Comparison of ENCODE assay signal across 9 cellular contexts in genomic region chr9:130265431-130266235, GRCh38. TPM values are rescaled to one million over a fixed set of nuclear protein-coding genes. Genes with fewer than 3 reads are reported as not detected.
A peak's percentile ranks its signal among the peaks of the same experiment; 100 is the strongest.
DNase-seq lines count a peak whose midpoint lies in the region; ATAC-seq, FAIRE-seq and TF ChIP-seq lines count a peak whose summit lies in the region.
"Had no signal": no experiment of that assay in that cellular context is flagged by ENCODE, and none has a peak within 500 bp of the region (broad histone marks: within the 10 kb centered on the region; RNA-seq: fewer than 3 reads in every experiment).

Gene HMCN2 (plus strand): TSS chr9:130265760. CDS start chr9:130265879, 119 bp downstream.

- peaks cover 11% of the 10 kb centered on the region for H3K4me1 ChIP-seq in A549

- H3K27me3 Mint-ChIP-seq in naive B cell, result peaks cover 59 to 85% (median 82%) of the 10 kb centered on the region in 3 donors

- H3K4me3 ChIP-seq in A549, result peak within 1 kb of the TSS; percentile 31
- H3K4me3 ChIP-seq in fibroblast of villous mesenchyme (ENCODE audit: low read depth, low read length), result no peak within 1 kb of the TSS

- CTCF ChIA-PET in A549 (lab: Yijun Ruan, JAX), result interaction anchor here (1.2 to 1.9 kb wide), 2 partner anchors 22 to 159 kb away, joined by 7 to 8 read pairs; no protein-coding TSS in a partner anchor

- H3K4me3 Mint-ChIP-seq in naive B cell, result peak within 1 kb of the TSS in 5 of 8 donors; percentile 16 to 70 (median 51)

- H3K27ac ChIP-seq in A549, result no peak within 1 kb of the TSS; a peak in 1 of 6 replicates
- H3K27ac ChIP-seq: VCaP had no signal

- no peaks in the 10 kb centered on the region for H3K36me3 Mint-ChIP-seq in naive B cell

- FAIRE-seq in A549 (lab: Jason Lieb, UNC), result no peak

- POLR2A ChIA-PET in A549 (lab: Yijun Ruan, JAX), result no interaction called here

- DNase-seq in A549 (ENCODE audit: low read depth in 1 of 2, low spot score in 1 of 2) (no peak), fibroblast of villous mesenchyme (ENCODE audit: low read depth) (peak; percentile 17), naive B cell (no peak), NCI-H1694 (lab: John Stamatoyannopoulos, UW) (no peak), NCI-H2029 (lab: John Stamatoyannopoulos, UW) (no peak), CD1c-positive myeloid dendritic cell (ENCODE audit: extremely low spot score) (no peak)

- peak; percentile 54 to 78; a peak in 4 of 6 replicates for ATAC-seq in A549
- no peak for ATAC-seq in naive B cell (ENCODE audit: low read depth in 2 of 2)
- ATAC-seq in GM18868 (IDR thresholded peaks at IDR 0.05; ENCODE audit: unreplicated experiment), result no peak

- H3K4me2 ChIP-seq in A549, result peak within 1 kb of the TSS; percentile 94

- H3K27ac Mint-ChIP-seq in naive B cell, result no peak within 1 kb of the TSS

- H3K4me1 Mint-ChIP-seq in naive B cell, result peaks cover 0 to 13% (median 8%) of the 10 kb centered on the region in 3 donors

- TF ChIP-seq RAD21 in A549 (conservative IDR thresholded peaks at IDR 0.05 in 1 of 2, IDR thresholded peaks at IDR 0.05 in 1 of 2) (no peak), Ishikawa (IDR thresholded peaks at IDR 0.05; ENCODE audit: low read depth) (no peak)

- TF ChIP-seq CTCF in A549 (IDR thresholded peaks at IDR 0.05) (no peak), fibroblast of villous mesenchyme (IDR thresholded peaks at IDR 0.05; ENCODE audit: insufficient read depth, low read depth, low read length) (no peak)

- H3K9me3 Mint-ChIP-seq in naive B cell, result no peaks in the 10 kb centered on the region

- TF ChIP-seq POLR2A in A549 (IDR thresholded peaks at IDR 0.05; ENCODE audit: low read length), result no peak

- WGBS in A549 (ENCODE audit: missing lambda C conversion rate), result 11% methylated on average over 28 of the region's 89 CpGs

- no peak for TF ChIP-seq EP300 in A549 (IDR thresholded peaks at IDR 0.05)
- no peak for TF ChIP-seq EP300 in Ishikawa (IDR thresholded peaks at IDR 0.05; ENCODE audit: borderline replicate concordance)

- H3K9me3 ChIP-seq in A549, result no peaks in the 10 kb centered on the region

TF ChIP-seq in A549, 52 proteins besides CTCF, POLR2A, EP300 and RAD21:
- TF ChIP-seq MAX (IDR thresholded peaks at IDR 0.05), result 0 out of 2 replicates have a peak, but pooled peaks have one; percentile 25
- no peak for TF ChIP-seq NPAS2 (CRISPR knock-in tag; IDR thresholded peaks at IDR 0.05; ENCODE audit: borderline replicate concordance)
- no peak for TF ChIP-seq ATOH8 (CRISPR knock-in tag; IDR thresholded peaks at IDR 0.05; ENCODE audit: low read depth)
- no peak for TF ChIP-seq FOXS1 (CRISPR knock-in tag; IDR thresholded peaks at IDR 0.05)
- no peak for TF ChIP-seq MAFK (IDR thresholded peaks at IDR 0.05; ENCODE audit: partially characterized antibody)
TF ChIP-seq in A549: peak in this region for 1.

TF ChIP-seq in Ishikawa, 13 proteins besides CTCF, POLR2A, EP300 and RAD21:
- no peak for TF ChIP-seq CEBPB (IDR thresholded peaks at IDR 0.05)
- no peak for TF ChIP-seq EGR1 (IDR thresholded peaks at IDR 0.05)
- TF ChIP-seq ZBTB7A (IDR thresholded peaks at IDR 0.05; ENCODE audit: low read depth), result peak; percentile 83; the same call in 1 of the 2 replicates
- TF ChIP-seq USF1 (IDR thresholded peaks at IDR 0.05), result no peak
- TF ChIP-seq MAX (IDR thresholded peaks at IDR 0.05), result peak; percentile 59; the same call in 1 of the 2 replicates
- TF ChIP-seq TEAD4 (IDR thresholded peaks at IDR 0.05), result no peak
- TF ChIP-seq TAF1 (IDR thresholded peaks at IDR 0.05; ENCODE audit: low read depth), result no peak
- no peak for TF ChIP-seq REST (IDR thresholded peaks at IDR 0.05; ENCODE audit: low read depth)

RNA-seq across cellular contexts. Expression of gene HMCN2, which starts in this region (rescaled TPM):
- polyA plus RNA-seq in A549 (2011; rRNA removed) (not detected in 2 replicates), A549 (2017; fragmentation: RNase III; extraction: RNeasy Plus Mini Kit Qiagen cat#74134 plus additional on column Dnase treatment) (0.01 to 0.04 TPM in 2 of 3 replicates, not detected in the other), naive B cell (ENCODE audit: low read depth in 6 of 6) (not detected)
- polyA plus RNA-seq in A549 (2012; cell fraction: cytosol; rRNA removed), result 0.01 and 0.03 TPM in 2 replicates
- polyA plus RNA-seq in A549 (2012; cell fraction: nucleus; rRNA removed), result 0.12 and 0.37 TPM in 2 replicates
- polyA minus RNA-seq in A549 (2011; rRNA and poly(A)+ RNA removed), result 0.04 TPM in 1 of 2 replicates, not detected in the other
- under 0.01 TPM in 1 of 2 replicates, not detected in the other for total RNA-seq in fibroblast of villous mesenchyme

Comparison
In these comparisons a context has a peak if more than half of its experiments do, and no peak if none do; other contexts are left out.
1. Peak in ATAC-seq, H3K4me3 ChIP-seq and H3K4me2 ChIP-seq in A549; RNA of the gene not detected or under 1 TPM.
2. Peak in DNase-seq in fibroblast of villous mesenchyme; RNA of the gene not detected or under 1 TPM.